In the genomic region with DNA sequence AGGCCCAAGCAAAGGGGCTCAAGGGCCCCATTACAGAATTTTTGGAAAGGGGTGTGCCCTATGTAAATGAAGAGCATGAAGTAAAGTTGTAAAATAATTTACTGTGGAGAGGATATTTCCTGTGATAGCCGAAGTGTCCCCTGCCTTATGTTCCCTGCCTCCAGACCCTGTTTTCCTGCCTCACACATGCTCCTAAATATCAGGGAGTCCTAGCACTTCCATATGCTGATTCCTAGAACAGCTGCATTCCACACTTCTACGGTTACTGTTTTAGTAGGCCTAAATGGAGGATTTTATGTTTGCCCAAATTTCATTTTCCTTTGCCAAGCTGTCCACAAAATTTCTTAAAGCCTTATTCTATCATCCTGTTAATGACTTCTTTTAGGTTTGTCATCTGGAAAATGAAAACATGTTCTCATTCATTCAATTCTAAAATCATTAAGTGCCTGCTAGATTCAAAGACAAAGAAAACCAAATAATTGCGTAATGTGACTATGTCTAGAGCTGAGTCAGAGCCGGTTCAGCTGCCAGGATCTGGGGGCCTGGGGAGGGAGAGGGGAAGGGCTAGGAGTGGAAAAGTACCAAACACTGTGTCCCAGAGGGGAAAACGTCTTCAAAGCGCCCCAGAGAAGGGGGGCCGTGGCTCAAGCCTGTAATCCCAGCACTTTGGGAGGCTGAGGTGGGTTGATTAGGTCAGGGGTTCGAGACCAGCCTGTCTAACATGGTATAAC, we compare ENCODE assay signal across 8 cellular contexts. TPM values are rescaled to one million over a fixed set of nuclear protein-coding genes. Genes with fewer than 3 reads are reported as not detected.
DNase-seq lines count a peak whose midpoint lies in the region; ATAC-seq, FAIRE-seq and TF ChIP-seq lines count a peak whose summit lies in the region.

No MANE protein-coding gene starts in this region.

- 0 out of 2 replicates have a peak overlapping the region, but pooled peaks have one; percentile 8 for H3K27ac ChIP-seq in Panc1 (ENCODE audit: low read length)
- peak overlapping the region; percentile 37 for H3K27ac ChIP-seq in psoas muscle

- CTCF ChIA-PET in Panc1 (lab: Charles Lee) = no interaction called here

- H3K27me3 ChIP-seq in Panc1 (ENCODE audit: control insufficient read depth, insufficient read depth, low read length) (no peaks in the 10 kb centered on the region), psoas muscle (ENCODE audit: insufficient read depth in 3 of 3, low read length in 2 of 3) (no peaks in the 10 kb centered on the region)

- WGBS in psoas muscle, 3 donors = 43 to 55% (median 45%) methylated on average over 8 of the region's 8 CpGs

- H3K4me3 ChIP-seq in Panc1 (ENCODE audit: low read depth in 2 of 2, low read length in 2 of 2) = no peak overlapping the region
- H3K4me3 ChIP-seq in fibroblast of mammary gland (ENCODE audit: control insufficient read depth, low read depth, low read length) = no peak overlapping the region
- H3K4me3 ChIP-seq in psoas muscle = no peak overlapping the region

- in situ Hi-C loops in G401 (cut with HindIII; ENCODE audit: low sequenced_read_pairs) (no loop called here), Panc1 (cut with HindIII; ENCODE audit: low pct_unique_long_range_greater_than_20kb, low sequenced_read_pairs) (no loop called here)

- H3K36me3 ChIP-seq in Panc1 (ENCODE audit: control insufficient read depth, insufficient read depth, low read length) = no peaks in the 10 kb centered on the region
- no peaks in the 10 kb centered on the region for H3K36me3 ChIP-seq in psoas muscle (ENCODE audit: insufficient read depth in 1 of 2, low read depth in 1 of 2)

- no peak for TF ChIP-seq POLR2A in H54 (IDR thresholded peaks at IDR 0.05; ENCODE audit: low read depth, low read length)

- FAIRE-seq in H54 (lab: Jason Lieb, UNC) = no peak

- DNase-seq in G401 (ENCODE audit: low spot score) (peak; percentile 26), Panc1 (ENCODE audit: low read depth, low spot score) (no peak), fibroblast of mammary gland (ENCODE audit: low read depth) (peak; percentile 95), psoas muscle (peak; percentile 70 to 76), D341Med (ENCODE audit: low spot score) (no peak), H54 (ENCODE audit: insufficient read length, low spot score) (no peak)

- intact Hi-C loops in Panc1 (cut with micrococcal nuclease; ENCODE audit: unreplicated experiment) (no loop called here), psoas muscle (cut with DNase I) (no loop called here)

- POLR2A ChIA-PET in Panc1 (lab: Charles Lee) = no interaction called here

- ATAC-seq in Panc1 (peak; percentile 70), psoas muscle (peak; percentile 49 to 67 (median 54)), GM19467 (IDR thresholded peaks at IDR 0.05; ENCODE audit: unreplicated experiment) (no peak), HG03159 (IDR thresholded peaks at IDR 0.05; ENCODE audit: unreplicated experiment) (no peak)

- H3K4me1 ChIP-seq in Panc1 (ENCODE audit: control insufficient read depth, insufficient read depth, low read length) = peaks cover 5% of the 10 kb centered on the region
- H3K4me1 ChIP-seq in psoas muscle = peaks cover 3% of the 10 kb centered on the region

- TF ChIP-seq CTCF in Panc1 (IDR thresholded peaks at IDR 0.05) = no peak
- TF ChIP-seq CTCF in fibroblast of mammary gland (conservative IDR thresholded peaks at IDR 0.05; ENCODE audit: control insufficient read depth, insufficient read depth, low read depth, low read length) = no peak
- TF ChIP-seq CTCF in psoas muscle (IDR thresholded peaks at IDR 0.05) = no peak

- BruUV-seq in Panc1 (replicated peaks; lab: Mats Ljungman, UMichigan) = no TSS peak

- H3K9me3 ChIP-seq in Panc1 (ENCODE audit: control insufficient read depth, insufficient read depth, low read depth, low read length) (peaks cover 8% of the 10 kb centered on the region; the same call in 1 of the 2 replicates), psoas muscle (no peaks in the 10 kb centered on the region)

RNA-seq across cellular contexts. Expression of a gene that starts 25.8 kb away (rescaled TPM):
- total RNA-seq in G401 (2014; rRNA removed; shearing (Covaris generic)) = 51.4 and 55.8 TPM in 2 replicates
- total RNA-seq in Panc1 (2021; ENCODE audit: unreplicated experiment) (37.6 TPM), psoas muscle (100 to 1,000 TPM; 126 to 342 (median 215) TPM)
- 41.5 TPM for polyA plus RNA-seq in Panc1 (2012; ENCODE audit: insufficient read length)
- 100 to 1,000 TPM in 2 of 3 donors, 10 to 100 TPM in 1; 61.4 to 321 (median 196) TPM for polyA plus RNA-seq in psoas muscle

RNA-seq across cellular contexts. Expression of a gene that starts 47.3 kb away (rescaled TPM):
- total RNA-seq in G401 (2014; rRNA removed; shearing (Covaris generic)) = 13.5 and 21.3 TPM in 2 replicates
- total RNA-seq in Panc1 (2021; ENCODE audit: unreplicated experiment) (37.1 TPM), psoas muscle (10 to 100 TPM; 22.5 to 33.4 (median 27.6) TPM)
- polyA plus RNA-seq in Panc1 (2012; ENCODE audit: insufficient read length) = 31.6 TPM
- polyA plus RNA-seq in psoas muscle = 10 to 100 TPM; 20.2 to 44.0 (median 23.0) TPM

Comparison
In these comparisons a context has a peak if more than half of its experiments do, and no peak if none do; other contexts are left out.
1. DNase-seq: peak in G401 (single experiment), fibroblast of mammary gland (single experiment) and psoas muscle (2 of 2); none in Panc1 (single experiment), D341Med (single experiment) and H54 (single experiment).
2. ATAC-seq: peak in Panc1 (single experiment) and psoas muscle (4 of 4); none in GM19467 (single experiment) and HG03159 (single experiment).